ENCODE assay signal across 20 cellular contexts in genomic region chr2:73249636-73250035, GRCh38.
DNase-seq lines count a peak whose midpoint lies in the region; ATAC-seq and TF ChIP-seq lines count a peak whose summit lies in the region.
"Had no signal": no experiment of that assay in that cellular context is flagged by ENCODE, and none has a peak within 500 bp of the region (broad histone marks: within the 10 kb centered on the region; RNA-seq: fewer than 3 reads in every experiment).

No MANE protein-coding gene starts in this region.

- no peak overlapping the region for H3K9ac ChIP-seq in parathyroid adenoma

- no peaks in the 10 kb centered on the region for H3K27me3 Mint-ChIP-seq in stimulated activated naive CD8-positive, alpha-beta T cell treated with anti-CD3 and anti-CD28 coated beads, Interleukin-15, amount 100 ng/mL, for 72 hours
- H3K27me3 Mint-ChIP-seq: CD4-positive, alpha-beta memory T cell had no signal

- H3K4me1 ChIP-seq in parathyroid adenoma = peaks cover 12% of the 10 kb centered on the region

- DNase-seq in activated effector memory CD4-positive, alpha-beta T cell treated with anti-CD3 and anti-CD28 coated beads, Interleukin-2, amount 50 U/mL, for 16 hours = peak; percentile 39
- DNase-seq in activated effector memory CD4-positive, alpha-beta T cell treated with Interleukin-2 at 50 U/mL for 16 hours = no peak
- no peak for DNase-seq in stimulated activated naive CD8-positive, alpha-beta T cell treated with anti-CD3 and anti-CD28 coated beads, Interleukin-15, amount 100 ng/mL, for 72 hours
- DNase-seq in stimulated activated naive CD8-positive, alpha-beta T cell treated with anti-CD3 and anti-CD28 coated beads, Interleukin-15, Interleukin-2, amounts not matched to agents 100 U/mL and 50 U/mL, for 24 hours = no peak
- DNase-seq in SW480 (ENCODE audit: low spot score) (no peak), NCI-H82 (lab: John Stamatoyannopoulos, UW) (no peak)
- DNase-seq: C1 segment of cervical spinal cord; CD4-positive, alpha-beta memory T cell; COR-L47; DMS79 treated with DMSO at 0.1 percent for 48 hours; Karpas-422; NCI-H1092; NCI-H1417 treated with DMSO at 0.1 percent for 48 hours; NCI-H1694 treated with DMSO at 0.1 percent for 48 hours; NCI-H2081; NCI-H2227 treated with DMSO at 0.1 percent for 48 hours; NCI-H526 treated with DMSO at 0.1 percent for 48 hours; RPMI8226; SHP77 treated with DMSO at 0.1 percent for 48 hours had no signal

- no peaks in the 10 kb centered on the region for H3K79me2 ChIP-seq in parathyroid adenoma

- no peak for ATAC-seq in stimulated activated naive CD8-positive, alpha-beta T cell treated with anti-CD3 and anti-CD28 coated beads, Interleukin-15, amount 100 ng/mL, for 72 hours
- ATAC-seq in stimulated activated naive CD8-positive, alpha-beta T cell treated with anti-CD3 and anti-CD28 coated beads, Interleukin-15, Interleukin-2, amounts not matched to agents 100 U/mL and 50 U/mL, for 24 hours = no peak

- H3K27ac Mint-ChIP-seq in stimulated activated naive CD8-positive, alpha-beta T cell treated with anti-CD3 and anti-CD28 coated beads, Interleukin-15, amount 100 ng/mL, for 72 hours = peak overlapping the region; percentile 74 to 85

- H3K9me3 ChIP-seq in parathyroid adenoma (ENCODE audit: control insufficient read depth, low read length) = no peaks in the 10 kb centered on the region

- peak overlapping the region; percentile 13 for H3K27ac ChIP-seq in parathyroid adenoma

- H3K4me1 Mint-ChIP-seq in stimulated activated naive CD8-positive, alpha-beta T cell treated with anti-CD3 and anti-CD28 coated beads, Interleukin-15, amount 100 ng/mL, for 72 hours = no peaks in the 10 kb centered on the region

- H3K4me3 ChIP-seq in parathyroid adenoma (ENCODE audit: low read depth, low read length) = no peak overlapping the region

- no peaks in the 10 kb centered on the region for H3K36me3 ChIP-seq in parathyroid adenoma (ENCODE audit: control insufficient read depth, insufficient read depth, low read length)

- no peak overlapping the region for H2AFZ ChIP-seq in parathyroid adenoma

- TF ChIP-seq CTCF in parathyroid adenoma (IDR thresholded peaks at IDR 0.05) = no peak

- H3K4me3 Mint-ChIP-seq in stimulated activated naive CD8-positive, alpha-beta T cell treated with anti-CD3 and anti-CD28 coated beads, Interleukin-15, amount 100 ng/mL, for 72 hours = no peak overlapping the region
- H3K4me3 Mint-ChIP-seq: CD4-positive, alpha-beta memory T cell had no signal

- H3K9me3 Mint-ChIP-seq in stimulated activated naive CD8-positive, alpha-beta T cell treated with anti-CD3 and anti-CD28 coated beads, Interleukin-15, amount 100 ng/mL, for 72 hours = no peaks in the 10 kb centered on the region
- H3K9me3 Mint-ChIP-seq: CD4-positive, alpha-beta memory T cell had no signal

- no peaks in the 10 kb centered on the region for H3K27me3 ChIP-seq in parathyroid adenoma (ENCODE audit: control insufficient read depth, insufficient read depth, low read length)

- H3K4me2 ChIP-seq in parathyroid adenoma (ENCODE audit: low read length) = no peak overlapping the region
